ENCODE assay signal across 8 cellular contexts in genomic region chr1:65309317-65310077, GRCh38. TPM values are rescaled to one million over a fixed set of nuclear protein-coding genes. Genes with fewer than 3 reads are reported as not detected.
A peak's percentile ranks its signal among the peaks of the same experiment; 100 is the strongest.
DNase-seq lines count a peak whose midpoint lies in the region; ATAC-seq lines count a peak whose summit lies in the region.

Gene DNAJC6, plus strand, starts transcription at chr1:65309543. Its CDS starts 203 bp downstream, at chr1:65309746.

- H3K27ac Mint-ChIP-seq in naive thymus-derived CD8-positive, alpha-beta T cell, result no peak within 1 kb of the TSS
- peak within 1 kb of the TSS in 1 of 2 donors; percentile 76 for H3K27ac Mint-ChIP-seq in stimulated activated naive CD8-positive, alpha-beta T cell treated with anti-CD3 and anti-CD28 coated beads, Interleukin-15, amount 100 ng/mL, for 72 hours

- DNase-seq in Daoy (ENCODE audit: low read depth), result peak; percentile 84
- DNase-seq in HT-29 (ENCODE audit: low spot score), result peak; percentile 55
- DNase-seq in RPMI7951 (ENCODE audit: low read depth), result peak; percentile 68
- DNase-seq in activated effector memory CD4-positive, alpha-beta T cell treated with anti-CD3 and anti-CD28 coated beads, Interleukin-2, amount 50 U/mL, for 16 hours, result peak; percentile 73
- peak; percentile 32 for DNase-seq in fibroblast of the conjunctiva (ENCODE audit: low read depth)
- DNase-seq in naive thymus-derived CD8-positive, alpha-beta T cell, result peak in 9 of 10 donors; percentile 25 to 67 (median 42)
- peak; percentile 59 to 64 for DNase-seq in stimulated activated naive CD8-positive, alpha-beta T cell treated with anti-CD3 and anti-CD28 coated beads, Interleukin-15, amount 100 ng/mL, for 72 hours

- peaks cover 0 to 6% (median 3%) of the 10 kb centered on the region in 3 donors for H3K36me3 Mint-ChIP-seq in naive thymus-derived CD8-positive, alpha-beta T cell

- H3K27me3 Mint-ChIP-seq in naive thymus-derived CD8-positive, alpha-beta T cell, result peaks cover 28 to 55% (median 46%) of the 10 kb centered on the region in 5 donors
- H3K27me3 Mint-ChIP-seq in stimulated activated naive CD8-positive, alpha-beta T cell treated with anti-CD3 and anti-CD28 coated beads, Interleukin-15, amount 100 ng/mL, for 72 hours, result peaks cover 47% of the 10 kb centered on the region

- POLR2A ChIA-PET in naive thymus-derived CD8-positive, alpha-beta T cell (lab: Charles Lee), result no interaction called here

- H3K4me1 Mint-ChIP-seq in naive thymus-derived CD8-positive, alpha-beta T cell, result peaks cover 6 to 10% (median 7%) of the 10 kb centered on the region in 4 donors
- H3K4me1 Mint-ChIP-seq in stimulated activated naive CD8-positive, alpha-beta T cell treated with anti-CD3 and anti-CD28 coated beads, Interleukin-15, amount 100 ng/mL, for 72 hours, result peaks cover 11% of the 10 kb centered on the region

- H3K4me3 Mint-ChIP-seq in naive thymus-derived CD8-positive, alpha-beta T cell, result peak within 1 kb of the TSS; percentile 45 to 86 (median 62)
- peak within 1 kb of the TSS; percentile 75 to 80 for H3K4me3 Mint-ChIP-seq in stimulated activated naive CD8-positive, alpha-beta T cell treated with anti-CD3 and anti-CD28 coated beads, Interleukin-15, amount 100 ng/mL, for 72 hours

- ATAC-seq in naive thymus-derived CD8-positive, alpha-beta T cell, result peak; percentile 78 to 90
- ATAC-seq in stimulated activated naive CD8-positive, alpha-beta T cell treated with anti-CD3 and anti-CD28 coated beads, Interleukin-15, amount 100 ng/mL, for 72 hours, result peak; percentile 97
- ATAC-seq in HG03520 (IDR thresholded peaks at IDR 0.05; ENCODE audit: unreplicated experiment), result no peak

- H3K9me3 Mint-ChIP-seq in naive thymus-derived CD8-positive, alpha-beta T cell, result peaks cover 0 to 6% (median 2%) of the 10 kb centered on the region in 9 donors
- H3K9me3 Mint-ChIP-seq in stimulated activated naive CD8-positive, alpha-beta T cell treated with anti-CD3 and anti-CD28 coated beads, Interleukin-15, amount 100 ng/mL, for 72 hours, result no peaks in the 10 kb centered on the region

RNA-seq across cellular contexts. Expression of gene DNAJC6, which starts in this region (rescaled TPM):
- total RNA-seq in Daoy (2014; rRNA removed; shearing (Covaris generic)), result 5.0 and 11.1 TPM in 2 replicates
- total RNA-seq in HT-29 (2014; rRNA removed; shearing (Covaris generic)), result 0.08 and 0.10 TPM in 2 replicates
- total RNA-seq in RPMI7951 (2014; rRNA removed; shearing (Covaris generic)), result 4.9 and 5.2 TPM in 2 replicates
- 1 to 10 TPM; 3.3 to 4.6 TPM for total RNA-seq in naive thymus-derived CD8-positive, alpha-beta T cell
- under 1 TPM in 2 of 3 donors, not detected in 1; 0.21 to 0.80 TPM for polyA plus RNA-seq in naive thymus-derived CD8-positive, alpha-beta T cell

Comparison
In these comparisons a context has a peak if more than half of its experiments do, and no peak if none do; other contexts are left out.
1. Peak in DNase-seq in HT-29; RNA of the gene not detected or under 1 TPM.
2. DNase-seq: peak in every context shown above with its lines; median percentile 84 in Daoy; 73 in activated effector memory CD4-positive, alpha-beta T cell treated with anti-CD3 and anti-CD28 coated beads, Interleukin-2, amount 50 U/mL, for 16 hours; 68 in RPMI7951; 62 in stimulated activated naive CD8-positive, alpha-beta T cell treated with anti-CD3 and anti-CD28 coated beads, Interleukin-15, amount 100 ng/mL, for 72 hours; 55 in HT-29; 42 in naive thymus-derived CD8-positive, alpha-beta T cell; 32 in fibroblast of the conjunctiva.